Comparison of ENCODE assay signal across 1 cellular context in genomic region chr7:8277394-8277982, GRCh38.
TF ChIP-seq lines count a peak whose summit lies in the region.

No MANE protein-coding gene starts in this region.

TF ChIP-seq in H1, 55 proteins besides CTCF, POLR2A, EP300 and RAD21:
- TF ChIP-seq SP2 (IDR thresholded peaks at IDR 0.05; ENCODE audit: low read length) (no peak), KDM1A (IDR thresholded peaks at IDR 0.05; ENCODE audit: borderline replicate concordance, low read length) (no peak), BCL11A (IDR thresholded peaks at IDR 0.05; ENCODE audit: low read depth in 2 of 2, low read length in 2 of 2) (no peak), HDAC2 (IDR thresholded peaks at IDR 0.05; ENCODE audit: borderline replicate concordance in 1 of 2, low read depth in 2 of 2, low read length in 2 of 2) (no peak), BRCA1 (IDR thresholded peaks at IDR 0.05; ENCODE audit: low read depth, low read length) (no peak), EGR1 (IDR thresholded peaks at IDR 0.05; ENCODE audit: borderline replicate concordance, low read depth, low read length) (no peak), E2F6 (IDR thresholded peaks at IDR 0.05) (no peak), SAP30 (IDR thresholded peaks at IDR 0.05; ENCODE audit: insufficient read depth, insufficient replicate concordance, low read length) (no peak), POLR2AphosphoS5 (IDR thresholded peaks at IDR 0.05; ENCODE audit: low read depth, low read length) (no peak), JUND (IDR thresholded peaks at IDR 0.05; ENCODE audit: low read length) (no peak), ASH2L (IDR thresholded peaks at IDR 0.05; ENCODE audit: low read length) (no peak), RBBP5 (IDR thresholded peaks at IDR 0.05; ENCODE audit: borderline replicate concordance, low read depth, low read length) (no peak), KDM5A (IDR thresholded peaks at IDR 0.05; ENCODE audit: low read length) (no peak), PHF8 (conservative IDR thresholded peaks at IDR 0.05; ENCODE audit: low read depth, low read length) (no peak), ZNF274 (IDR thresholded peaks at IDR 0.05; ENCODE audit: borderline replicate concordance, extremely low read depth, low read length) (no peak), TEAD4 (IDR thresholded peaks at IDR 0.05; ENCODE audit: low read depth, low read length) (no peak), CHD7 (IDR thresholded peaks at IDR 0.05; ENCODE audit: insufficient replicate concordance, low read length) (no peak)
